ENCODE assay signal across 7 cellular contexts in the genomic region with DNA sequence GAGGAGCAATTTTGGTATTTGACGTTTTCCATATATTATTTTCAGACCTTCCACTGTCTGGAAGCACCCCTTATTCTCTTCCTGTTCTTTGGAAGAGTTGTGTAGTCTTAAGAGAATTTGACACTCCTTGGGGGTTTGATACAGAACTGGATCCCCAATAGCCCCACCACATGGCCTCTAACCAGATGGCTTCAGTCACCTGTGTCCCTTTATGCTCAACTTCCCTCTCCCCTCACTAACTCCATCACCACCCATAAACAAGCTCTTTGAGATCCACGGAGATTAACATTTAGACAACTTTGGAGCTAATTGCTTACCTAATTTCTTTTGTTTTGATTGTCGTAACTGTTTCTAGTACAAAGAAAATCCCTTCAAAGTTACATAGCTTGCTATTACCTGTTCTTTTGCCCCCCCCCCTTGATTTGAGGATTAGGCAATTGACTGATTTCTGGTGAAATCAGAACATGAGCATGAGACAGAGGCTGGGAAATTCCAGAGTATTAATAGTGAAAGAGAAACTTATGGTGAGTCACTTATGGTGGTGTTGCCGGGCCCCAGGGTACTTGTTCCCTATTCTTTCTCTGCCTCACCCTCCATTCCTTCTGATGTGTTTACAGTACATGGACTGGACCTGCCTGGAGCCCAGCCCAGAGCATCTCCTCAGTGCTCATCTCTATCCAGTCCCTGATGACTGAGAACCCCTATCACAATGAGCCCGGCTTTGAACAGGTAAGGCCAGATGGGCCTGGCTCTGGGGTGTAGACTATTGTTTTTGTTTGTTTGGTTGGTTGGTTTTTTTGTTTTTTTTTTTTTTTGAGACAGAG. TPM values are rescaled to one million over a fixed set of nuclear protein-coding genes. Genes with fewer than 3 reads are reported as not detected.
A peak's percentile ranks its signal among the peaks of the same experiment; 100 is the strongest.
DNase-seq lines count a peak whose midpoint lies in the region; ATAC-seq and TF ChIP-seq lines count a peak whose summit lies in the region.

No MANE protein-coding gene starts in this region.

- H3K9me3 Mint-ChIP-seq in T-cell: no peaks in the 10 kb centered on the region
- no peaks in the 10 kb centered on the region for H3K9me3 Mint-ChIP-seq in chondrocyte (ENCODE audit: low read depth)

- H3K9ac ChIP-seq in trophoblast cell (ENCODE audit: low read length): no peak overlapping the region

- H4K8ac ChIP-seq in trophoblast cell (ENCODE audit: low read depth, low read length): no peak overlapping the region

- H2AK5ac ChIP-seq in trophoblast cell (ENCODE audit: low read length): no peak overlapping the region

- ATAC-seq in GM18861 (IDR thresholded peaks at IDR 0.05; ENCODE audit: unreplicated experiment) (peak; percentile 81), HG02885 (IDR thresholded peaks at IDR 0.05; ENCODE audit: poor library complexity, unreplicated experiment) (peak; percentile 77), T-cell (replicated peaks in 1 of 4) (peak; percentile 36 to 85 (median 54))

- H3K27ac Mint-ChIP-seq in T-cell: peak overlapping the region; percentile 47 to 68
- peak overlapping the region; percentile 96 for H3K27ac Mint-ChIP-seq in chondrocyte (ENCODE audit: unreplicated experiment)

- no peak overlapping the region for H3K27ac ChIP-seq in trophoblast cell (ENCODE audit: low read depth, low read length)

- H3K23ac ChIP-seq in trophoblast cell (ENCODE audit: low read length): no peak overlapping the region

- DNase-seq in T-cell (peak in 12 of 34 experiments; percentile 1 to 25 (median 7)), chondrocyte (ENCODE audit: low spot score) (no peak), trophoblast cell (peak; percentile 50 to 55), NCI-H2029 treated with DMSO at 0.1 percent for 48 hours (lab: John Stamatoyannopoulos, UW) (no peak), NCI-H748 treated with DMSO at 0.1 percent for 48 hours (lab: John Stamatoyannopoulos, UW) (no peak)

- H2AFZ ChIP-seq in trophoblast cell (ENCODE audit: insufficient read depth, low read length, poor library complexity): no peak overlapping the region

- H3K9me3 ChIP-seq in trophoblast cell (ENCODE audit: insufficient read depth, low read depth, low read length): no peaks in the 10 kb centered on the region

- no peak overlapping the region for H2BK5ac ChIP-seq in trophoblast cell (ENCODE audit: low read depth, low read length, poor library complexity)

- H3K27me3 Mint-ChIP-seq in T-cell: no peaks in the 10 kb centered on the region
- no peaks in the 10 kb centered on the region for H3K27me3 Mint-ChIP-seq in chondrocyte (ENCODE audit: low read depth)

- peaks cover 0 to 3% of the 10 kb centered on the region in 2 experiments for H3K4me1 ChIP-seq in trophoblast cell (ENCODE audit: control insufficient read depth in 1 of 2, insufficient read depth in 2 of 2, low read length in 2 of 2)

- POLR2A ChIA-PET in T-cell (lab: Charles Lee): interaction anchor here (0.5 to 0.7 kb wide), 4 partner anchors 84 to 442 kb away, joined by 3 to 6 read pairs (median 5); no protein-coding TSS in a partner anchor

- no peak overlapping the region for H3K4ac ChIP-seq in trophoblast cell (ENCODE audit: low read depth, low read length)

- no peak overlapping the region for H3K4me2 ChIP-seq in trophoblast cell (ENCODE audit: low read length)

- no peaks in the 10 kb centered on the region for H3K79me1 ChIP-seq in trophoblast cell (ENCODE audit: low read length)

- H3K18ac ChIP-seq in trophoblast cell (ENCODE audit: low read length): no peak overlapping the region

- no CpG with 5 or more reads among the region's 5 CpGs for WGBS in trophoblast cell (ENCODE audit: extremely low coverage, insufficient coverage, insufficient read length)

- CTCF ChIA-PET in T-cell (lab: Charles Lee): interaction anchor here in 1 of 2 donors (0.5 to 1.1 kb wide), 4 partner anchors 31 to 842 kb away, joined by 3 to 6 read pairs (median 4); no protein-coding TSS in a partner anchor

- H4K12ac ChIP-seq in trophoblast cell (ENCODE audit: low read depth, low read length): no peak overlapping the region

- peaks cover 44 to 54% (median 53%) of the 10 kb centered on the region in 3 donors for H3K4me1 Mint-ChIP-seq in T-cell
- peaks cover 57% of the 10 kb centered on the region for H3K4me1 Mint-ChIP-seq in chondrocyte (ENCODE audit: low read depth)

- TF ChIP-seq CTCF in chondrocyte (IDR thresholded peaks at IDR 0.05): no peak

- peaks cover 42 to 68% of the 10 kb centered on the region in 2 experiments for H3K36me3 ChIP-seq in trophoblast cell (ENCODE audit: control insufficient read depth in 1 of 2, insufficient read depth in 2 of 2, low read length in 2 of 2)

- peaks cover 4% of the 10 kb centered on the region for H3K79me2 ChIP-seq in trophoblast cell (ENCODE audit: control insufficient read depth, insufficient read depth, low read length, poor library complexity)

- no peak overlapping the region for H4K91ac ChIP-seq in trophoblast cell (ENCODE audit: low read depth, low read length)

- H3K14ac ChIP-seq in trophoblast cell (ENCODE audit: low read length): no peak overlapping the region

- no peak overlapping the region for H2BK12ac ChIP-seq in trophoblast cell (ENCODE audit: low read length)

- H3K36me3 Mint-ChIP-seq in T-cell (peaks cover 45% of the 10 kb centered on the region), chondrocyte (ENCODE audit: low read depth) (peaks cover 33% of the 10 kb centered on the region)

- H3K4me3 Mint-ChIP-seq in T-cell: peak overlapping the region; percentile 0 to 31 (median 20)
- peak overlapping the region; percentile 46 for H3K4me3 Mint-ChIP-seq in chondrocyte (ENCODE audit: unreplicated experiment)

- H3K27me3 ChIP-seq in trophoblast cell (ENCODE audit: insufficient read depth, low read length): no peaks in the 10 kb centered on the region

- no peak overlapping the region for H2BK120ac ChIP-seq in trophoblast cell (ENCODE audit: insufficient read depth, low read length, poor library complexity)

- H3K4me3 ChIP-seq in trophoblast cell (ENCODE audit: low read depth, low read length): no peak overlapping the region

RNA-seq across cellular contexts. Expression of a gene that starts 7.5 kb away (rescaled TPM):
- total RNA-seq in T-cell: 10 to 100 TPM; 78.2 to 98.4 (median 91.6) TPM
- 114 to 116 TPM (median 114 TPM) in 3 replicates for total RNA-seq in chondrocyte
- 60.3 and 60.7 TPM in 2 replicates for polyA plus RNA-seq in trophoblast cell (2013)

RNA-seq across cellular contexts. Expression of a gene that starts 23.1 kb away (rescaled TPM):
- total RNA-seq in T-cell: 10 to 100 TPM; 29.3 to 45.9 (median 35.2) TPM
- 39.2 to 78.0 TPM (median 39.4 TPM) in 3 replicates for total RNA-seq in chondrocyte
- 83.5 and 87.4 TPM in 2 replicates for polyA plus RNA-seq in trophoblast cell (2013)

RNA-seq across cellular contexts. Expression of a gene that starts 29.0 kb away (rescaled TPM):
- total RNA-seq in T-cell: 10 to 100 TPM; 55.6 to 71.7 (median 65.3) TPM
- total RNA-seq in chondrocyte: 123 to 147 TPM (median 126 TPM) in 3 replicates
- 91.5 and 92.2 TPM in 2 replicates for polyA plus RNA-seq in trophoblast cell (2013)

RNA-seq across cellular contexts. Expression of a gene that starts 52.7 kb away (rescaled TPM):
- total RNA-seq in T-cell (not detected), chondrocyte (not detected in 3 replicates)
- 0.52 and 1.00 TPM in 2 replicates for polyA plus RNA-seq in trophoblast cell (2013)

Comparison
In these comparisons a context has a peak if more than half of its experiments do, and no peak if none do; other contexts are left out.
1. DNase-seq: peak in trophoblast cell (2 of 2); none in chondrocyte (single experiment), NCI-H2029 treated with DMSO at 0.1 percent for 48 hours (single experiment) and NCI-H748 treated with DMSO at 0.1 percent for 48 hours (single experiment).
2. Peak in every context shown above with its lines, with median percentiles within 50 percentile points of each other: ATAC-seq.